8 cellular contexts compared by ENCODE assay signal in genomic region chr18:37567061-37567993, GRCh38. TPM values are rescaled to one million over a fixed set of nuclear protein-coding genes. Genes with fewer than 3 reads are reported as not detected.
DNase-seq lines count a peak whose midpoint lies in the region; ATAC-seq, FAIRE-seq and TF ChIP-seq lines count a peak whose summit lies in the region.

No MANE protein-coding gene starts in this region.

- no peak for FAIRE-seq in keratinocyte (lab: Jason Lieb, UNC)

- no peaks in the 10 kb centered on the region for H3K36me3 ChIP-seq in keratinocyte (ENCODE audit: control insufficient read depth in 2 of 2, extremely low read depth in 1 of 2, insufficient read depth in 2 of 2, low read length in 2 of 2)
- no peaks in the 10 kb centered on the region for H3K36me3 ChIP-seq in stomach smooth muscle (ENCODE audit: control insufficient read depth in 2 of 2, insufficient read depth in 2 of 2, low read length in 2 of 2)

- H3K27ac Mint-ChIP-seq in activated T-helper 2 cell treated with anti-CD3 and anti-CD28 coated beads, Interferon-gamma antibody, Interleukin-2, Interleukin-4, amounts not matched to agents 10 μg/mL and 5 μg/mL and 100 μg/mL, durations not matched to agents 14 hours and 24 hours and 36 hours = no peak overlapping the region

- no peaks in the 10 kb centered on the region for H4K20me1 ChIP-seq in keratinocyte (ENCODE audit: control insufficient read depth, extremely low read depth, insufficient read depth, low read length)

- H3K27me3 ChIP-seq in keratinocyte (ENCODE audit: control insufficient read depth, extremely low read depth, insufficient read depth, low read length) (peaks cover 60% of the 10 kb centered on the region), stomach smooth muscle (ENCODE audit: control insufficient read depth in 1 of 2, insufficient read depth in 2 of 2, low read length in 2 of 2) (peaks cover 41 to 42% of the 10 kb centered on the region in 2 donors)

- peak overlapping the region; percentile 80 for H3K4me2 ChIP-seq in keratinocyte (ENCODE audit: control insufficient read depth, extremely low read depth, insufficient read depth, low read depth, low read length)

- H3K27me3 Mint-ChIP-seq in activated T-helper 2 cell treated with anti-CD3 and anti-CD28 coated beads, Interferon-gamma antibody, Interleukin-2, Interleukin-4, amounts not matched to agents 10 μg/mL and 5 μg/mL and 100 μg/mL, durations not matched to agents 14 hours and 24 hours and 36 hours (ENCODE audit: low read depth) = peaks cover 57% of the 10 kb centered on the region

- no peak for TF ChIP-seq CTCF in keratinocyte (optimal IDR thresholded peaks at IDR 0.05 in 1 of 3, IDR thresholded peaks at IDR 0.05 in 1 of 3, conservative IDR thresholded peaks at IDR 0.05 in 1 of 3; ENCODE audit: extremely low read depth in 1 of 3, insufficient read depth in 2 of 3, low read length in 3 of 3)

- no peaks in the 10 kb centered on the region for H3K36me3 Mint-ChIP-seq in activated T-helper 2 cell treated with anti-CD3 and anti-CD28 coated beads, Interferon-gamma antibody, Interleukin-2, Interleukin-4, amounts not matched to agents 10 μg/mL and 5 μg/mL and 100 μg/mL, durations not matched to agents 14 hours and 24 hours and 36 hours (ENCODE audit: low read depth)

- ATAC-seq in HG03442 (IDR thresholded peaks at IDR 0.05; ENCODE audit: unreplicated experiment) = no peak
- no peak for ATAC-seq in HG03196 (IDR thresholded peaks at IDR 0.05; ENCODE audit: unreplicated experiment)

- H3K4me3 ChIP-seq in keratinocyte (ENCODE audit: control insufficient read depth in 2 of 3, extremely low read depth in 1 of 3, insufficient read depth in 2 of 3, low read depth in 1 of 3, low read length in 3 of 3) (peak overlapping the region; percentile 38 to 73 (median 64)), stomach smooth muscle (ENCODE audit: low read length in 2 of 2) (peak overlapping the region; percentile 57 to 73)

- H3K27ac ChIP-seq in keratinocyte (ENCODE audit: control insufficient read depth, insufficient read depth, low read length) (no peak overlapping the region), stomach smooth muscle (ENCODE audit: low read length) (no peak overlapping the region)

- H3K9me3 Mint-ChIP-seq in activated T-helper 2 cell treated with anti-CD3 and anti-CD28 coated beads, Interferon-gamma antibody, Interleukin-2, Interleukin-4, amounts not matched to agents 10 μg/mL and 5 μg/mL and 100 μg/mL, durations not matched to agents 14 hours and 24 hours and 36 hours = no peaks in the 10 kb centered on the region

- H3K4me1 ChIP-seq in keratinocyte (ENCODE audit: control insufficient read depth, extremely low read depth, insufficient read depth, low read length) (peaks cover 3% of the 10 kb centered on the region), stomach smooth muscle (ENCODE audit: control insufficient read depth, insufficient read depth, low read length) (peaks cover 14% of the 10 kb centered on the region)

- no peaks in the 10 kb centered on the region for H3K9me1 ChIP-seq in keratinocyte (ENCODE audit: control insufficient read depth, extremely low read depth, insufficient read depth, low read length)

- dilution Hi-C loops in keratinocyte (cut with MboI; ENCODE audit: extremely low pct_ligation_motif_present, low sequenced_read_pairs) = no loop called here

- H3K9me3 ChIP-seq in keratinocyte (ENCODE audit: control insufficient read depth, low read depth, low read length) (no peaks in the 10 kb centered on the region), stomach smooth muscle (ENCODE audit: control insufficient read depth in 2 of 2, low read length in 2 of 2) (no peaks in the 10 kb centered on the region)

- H3K4me1 Mint-ChIP-seq in activated T-helper 2 cell treated with anti-CD3 and anti-CD28 coated beads, Interferon-gamma antibody, Interleukin-2, Interleukin-4, amounts not matched to agents 10 μg/mL and 5 μg/mL and 100 μg/mL, durations not matched to agents 14 hours and 24 hours and 36 hours (ENCODE audit: low read depth) = peaks cover 3% of the 10 kb centered on the region

- peak overlapping the region; percentile 13 for H3K4me3 Mint-ChIP-seq in activated T-helper 2 cell treated with anti-CD3 and anti-CD28 coated beads, Interferon-gamma antibody, Interleukin-2, Interleukin-4, amounts not matched to agents 10 μg/mL and 5 μg/mL and 100 μg/mL, durations not matched to agents 14 hours and 24 hours and 36 hours (ENCODE audit: low read depth)

- intact Hi-C loops in activated T-helper 2 cell treated with anti-CD3 and anti-CD28 coated beads, Interferon-gamma antibody, Interleukin-2, Interleukin-4, amounts not matched to agents 10 μg/mL and 5 μg/mL and 100 μg/mL, durations not matched to agents 14 hours and 24 hours and 36 hours (cut with micrococcal nuclease) = loop anchor here (10.0 kb wide), 1 partner anchor 83 kb away; no protein-coding TSS in a partner anchor

- H3K79me2 ChIP-seq in keratinocyte (ENCODE audit: control insufficient read depth, insufficient read depth, low read length) = no peaks in the 10 kb centered on the region

- H2AFZ ChIP-seq in keratinocyte (ENCODE audit: control insufficient read depth, low read length) = no peak overlapping the region

- H3K9ac ChIP-seq in keratinocyte (ENCODE audit: control insufficient read depth, extremely low read depth, insufficient read depth, low read length) (no peak overlapping the region), stomach smooth muscle (ENCODE audit: low read length in 2 of 2) (no peak overlapping the region)

- DNase-seq in NCI-H2081 (lab: John Stamatoyannopoulos, UW) = peak; percentile 9 to 37
- DNase-seq in NCI-H2081 treated with DMSO at 0.1 percent for 48 hours (lab: John Stamatoyannopoulos, UW) = no peak
- DNase-seq in activated T-helper 2 cell treated with anti-CD3 and anti-CD28 coated beads, Interferon-gamma antibody, Interleukin-2, Interleukin-4, amounts not matched to agents 10 μg/mL and 5 μg/mL and 100 μg/mL, durations not matched to agents 14 hours and 24 hours and 36 hours (ENCODE audit: low spot score) = no peak
- no peak for DNase-seq in keratinocyte (ENCODE audit: low read depth, low spot score)
- no peak for DNase-seq in DMS153 (lab: John Stamatoyannopoulos, UW)

RNA-seq across cellular contexts. Expression of gene CELF4, which starts 1.7 kb away (rescaled TPM):
- total RNA-seq in activated T-helper 2 cell treated with anti-CD3 and anti-CD28 coated beads, Interferon-gamma antibody, Interleukin-2, Interleukin-4, amounts not matched to agents 10 μg/mL and 5 μg/mL and 100 μg/mL, durations not matched to agents 14 hours and 24 hours and 36 hours = not detected in 2 replicates
- not detected in 3 replicates for polyA plus RNA-seq in keratinocyte
- polyA plus RNA-seq in keratinocyte (2011; ENCODE audit: low read depth) = not detected
- not detected in 2 replicates for polyA plus RNA-seq in keratinocyte (2011; cell fraction: cytosol; rRNA removed)
- not detected in 2 replicates for polyA plus RNA-seq in keratinocyte (2011; cell fraction: nucleus; rRNA removed)
- not detected in 2 replicates for polyA plus RNA-seq in keratinocyte (2012; ENCODE audit: low replicate concordance)
- polyA minus RNA-seq in keratinocyte = not detected in 3 replicates
- not detected for polyA minus RNA-seq in keratinocyte (2011; cell fraction: cytosol; rRNA and poly(A)+ RNA removed)
- polyA minus RNA-seq in keratinocyte (2011; cell fraction: nucleus; rRNA and poly(A)+ RNA removed) = not detected in 2 replicates

Comparison
In these comparisons a context has a peak if more than half of its experiments do, and no peak if none do; other contexts are left out.
1. DNase-seq: peak in NCI-H2081 (2 of 2); none in NCI-H2081 treated with DMSO at 0.1 percent for 48 hours (single experiment), activated T-helper 2 cell treated with anti-CD3 and anti-CD28 coated beads, Interferon-gamma antibody, Interleukin-2, Interleukin-4, amounts not matched to agents 10 μg/mL and 5 μg/mL and 100 μg/mL, durations not matched to agents 14 hours and 24 hours and 36 hours (single experiment), keratinocyte (single experiment) and DMS153 (single experiment).